11 cellular contexts compared by ENCODE assay signal in genomic region chrX:8037593-8038348, GRCh38.
DNase-seq lines count a peak whose midpoint lies in the region; ATAC-seq and TF ChIP-seq lines count a peak whose summit lies in the region.
"Had no signal": no experiment of that assay in that cellular context is flagged by ENCODE, and none has a peak within 500 bp of the region (broad histone marks: within the 10 kb centered on the region; RNA-seq: fewer than 3 reads in every experiment).

No MANE protein-coding gene starts in this region.

- H4K20me1 ChIP-seq in osteoblast (ENCODE audit: insufficient read depth, low read length) = no peaks in the 10 kb centered on the region

- no peak for DNase-seq in CD8-positive, alpha-beta memory T cell
- DNase-seq in lower lobe of right lung (no peak), osteoblast (ENCODE audit: insufficient read length, low spot score, missing footprints) (no peak)
- no peak for DNase-seq in effector CD4-positive, alpha-beta T cell
- DNase-seq: erythroblast, testis had no signal

- CTCF ChIA-PET in CD8-positive, alpha-beta memory T cell (lab: Charles Lee) = no interaction called here

- intact Hi-C loops in lower lobe of right lung (cut with DNase I) = no loop called here

- no peaks in the 10 kb centered on the region for H3K36me3 Mint-ChIP-seq in CD8-positive, alpha-beta memory T cell
- H3K36me3 Mint-ChIP-seq in activated naive CD8-positive, alpha-beta T cell = no peaks in the 10 kb centered on the region

- H3K4me1 ChIP-seq in CD8-positive, alpha-beta memory T cell (ENCODE audit: insufficient read depth, low read length) = no peaks in the 10 kb centered on the region
- H3K4me1 ChIP-seq in lower lobe of right lung = no peaks in the 10 kb centered on the region
- H3K4me1 ChIP-seq in osteoblast (ENCODE audit: insufficient read depth, low read length) = no peaks in the 10 kb centered on the region
- H3K4me1 ChIP-seq: testis had no signal

- H3K9me3 Mint-ChIP-seq in CD8-positive, alpha-beta memory T cell = no peaks in the 10 kb centered on the region
- H3K9me3 Mint-ChIP-seq in activated naive CD8-positive, alpha-beta T cell (ENCODE audit: low read depth) = no peaks in the 10 kb centered on the region
- H3K9me3 Mint-ChIP-seq: activated T-helper 1 cell treated with anti-CD3 and anti-CD28 coated beads, Interleukin-12 subunit alpha, Interleukin-12 subunit beta, Interleukin-2, Interleukin-4 antibody, amounts not matched to agents 30 ng/mL and 10 ng/mL and 1 ng/mL, durations not matched to agents 14 hours and 24 hours and 36 hours had no signal

- H3K27me3 ChIP-seq in CD8-positive, alpha-beta memory T cell (ENCODE audit: insufficient read depth, low read length, poor library complexity, severe bottlenecking) = no peaks in the 10 kb centered on the region
- no peaks in the 10 kb centered on the region for H3K27me3 ChIP-seq in lower lobe of right lung (ENCODE audit: low read depth)
- no peaks in the 10 kb centered on the region for H3K27me3 ChIP-seq in osteoblast (ENCODE audit: insufficient read depth, low read length)
- H3K27me3 ChIP-seq: testis had no signal

- peak overlapping the region; percentile 60 to 87 (median 78) for H3K4me3 Mint-ChIP-seq in CD8-positive, alpha-beta memory T cell
- H3K4me3 Mint-ChIP-seq in activated naive CD8-positive, alpha-beta T cell = peak overlapping the region; percentile 66
- H3K4me3 Mint-ChIP-seq: activated T-helper 1 cell treated with anti-CD3 and anti-CD28 coated beads, Interleukin-12 subunit alpha, Interleukin-12 subunit beta, Interleukin-2, Interleukin-4 antibody, amounts not matched to agents 30 ng/mL and 10 ng/mL and 1 ng/mL, durations not matched to agents 14 hours and 24 hours and 36 hours had no signal

- H3K36me3 ChIP-seq in CD8-positive, alpha-beta memory T cell (ENCODE audit: insufficient read depth, low read length) = no peaks in the 10 kb centered on the region
- H3K36me3 ChIP-seq in lower lobe of right lung = no peaks in the 10 kb centered on the region
- H3K36me3 ChIP-seq in osteoblast (ENCODE audit: insufficient read depth, low read length) = no peaks in the 10 kb centered on the region

- no peak overlapping the region for H2AFZ ChIP-seq in osteoblast (ENCODE audit: low read length)

- H3K9me3 ChIP-seq in CD8-positive, alpha-beta memory T cell (ENCODE audit: low read length) = no peaks in the 10 kb centered on the region
- H3K9me3 ChIP-seq in lower lobe of right lung (no peaks in the 10 kb centered on the region), osteoblast (ENCODE audit: low read depth, low read length) (no peaks in the 10 kb centered on the region)
- H3K9me3 ChIP-seq: testis had no signal

- no peak overlapping the region for H3K27ac ChIP-seq in CD8-positive, alpha-beta memory T cell (ENCODE audit: low read depth, low read length)
- no peak overlapping the region for H3K27ac ChIP-seq in lower lobe of right lung
- H3K27ac ChIP-seq in osteoblast (ENCODE audit: low read depth, low read length) = no peak overlapping the region
- H3K27ac ChIP-seq: testis had no signal

- peak overlapping the region in 7 of 8 donors; percentile 59 to 91 (median 80) for H3K27ac Mint-ChIP-seq in CD8-positive, alpha-beta memory T cell
- peak overlapping the region; percentile 28 for H3K27ac Mint-ChIP-seq in activated naive CD8-positive, alpha-beta T cell
- H3K27ac Mint-ChIP-seq: activated T-helper 1 cell treated with anti-CD3 and anti-CD28 coated beads, Interleukin-12 subunit alpha, Interleukin-12 subunit beta, Interleukin-2, Interleukin-4 antibody, amounts not matched to agents 30 ng/mL and 10 ng/mL and 1 ng/mL, durations not matched to agents 14 hours and 24 hours and 36 hours had no signal

- peak overlapping the region; percentile 47 for H3K4me3 ChIP-seq in CD8-positive, alpha-beta memory T cell (ENCODE audit: low read length)
- H3K4me3 ChIP-seq in lower lobe of right lung (peak overlapping the region; percentile 20), osteoblast (ENCODE audit: insufficient read depth, low read length) (no peak overlapping the region)
- H3K4me3 ChIP-seq: testis had no signal

- H3K4me2 ChIP-seq in osteoblast (ENCODE audit: insufficient read depth, low read length) = no peak overlapping the region

- TF ChIP-seq CTCF in lower lobe of right lung (IDR thresholded peaks at IDR 0.05) (no peak), osteoblast (IDR thresholded peaks at IDR 0.05; ENCODE audit: extremely low read depth, low read depth, low read length) (no peak)

- H3K27me3 Mint-ChIP-seq in CD8-positive, alpha-beta memory T cell = peaks cover 0 to 3% of the 10 kb centered on the region in 2 donors
- no peaks in the 10 kb centered on the region for H3K27me3 Mint-ChIP-seq in activated naive CD8-positive, alpha-beta T cell

- peaks cover 23 to 26% (median 25%) of the 10 kb centered on the region in 3 donors for H3K4me1 Mint-ChIP-seq in CD8-positive, alpha-beta memory T cell
- H3K4me1 Mint-ChIP-seq in activated naive CD8-positive, alpha-beta T cell (ENCODE audit: low read depth) = peaks cover 12% of the 10 kb centered on the region

- POLR2A ChIA-PET in CD8-positive, alpha-beta memory T cell (lab: Charles Lee) = no interaction called here

- ATAC-seq in GM18861 (IDR thresholded peaks at IDR 0.05; ENCODE audit: unreplicated experiment) (peak; percentile 42), lower lobe of right lung (peak in 1 of 2 donors; percentile 18), HG03571 (IDR thresholded peaks at IDR 0.05; ENCODE audit: unreplicated experiment) (no peak)
- ATAC-seq: sciatic nerve had no signal

- H3K79me2 ChIP-seq in osteoblast (ENCODE audit: insufficient read depth, low read length) = no peaks in the 10 kb centered on the region
